Comparison of ENCODE assay signal across 2 cellular contexts in genomic region chr6:41767112-41767946, GRCh38.
A peak's percentile ranks its signal among the peaks of the same experiment; 100 is the strongest.
TF ChIP-seq lines count a peak whose summit lies in the region.

No MANE protein-coding gene starts in this region.

TF ChIP-seq in IMR-90, 13 proteins besides CTCF, POLR2A, EP300 and RAD21:
- no peak for TF ChIP-seq FOS (IDR thresholded peaks at IDR 0.05; ENCODE audit: low read depth, low read length)
- no peak for TF ChIP-seq MXI1 (IDR thresholded peaks at IDR 0.05; ENCODE audit: borderline replicate concordance, low read depth, low read length)
- TF ChIP-seq RFX5 (IDR thresholded peaks at IDR 0.05; ENCODE audit: low read depth, low read length) = no peak
- TF ChIP-seq CEBPB (IDR thresholded peaks at IDR 0.05; ENCODE audit: low read depth, low read length) = peak; percentile 83
- TF ChIP-seq NFE2L2 (IDR thresholded peaks at IDR 0.05; ENCODE audit: low read depth, low read length) = no peak
- TF ChIP-seq MAFK (IDR thresholded peaks at IDR 0.05; ENCODE audit: low read depth, low read length) = no peak
- TF ChIP-seq CHD1 (IDR thresholded peaks at IDR 0.05; ENCODE audit: low read depth, low read length) = no peak
- TF ChIP-seq MAZ (IDR thresholded peaks at IDR 0.05; ENCODE audit: borderline replicate concordance, low read depth, low read length) = no peak

TF ChIP-seq in HepG2, 621 proteins besides CTCF, POLR2A, EP300 and RAD21 (continues in another document):
- TF ChIP-seq ZNF547 (CRISPR knock-in tag; IDR thresholded peaks at IDR 0.05) (no peak), ZFP90 (CRISPR knock-in tag; IDR thresholded peaks at IDR 0.05; ENCODE audit: borderline replicate concordance) (no peak), SRSF1 (optimal IDR thresholded peaks at IDR 0.05; ENCODE audit: low read depth, low read length) (no peak), MNT (IDR thresholded peaks at IDR 0.05) (no peak), ERF (CRISPR knock-in tag; IDR thresholded peaks at IDR 0.05) (no peak), YEATS4 (CRISPR knock-in tag; IDR thresholded peaks at IDR 0.05; ENCODE audit: borderline replicate concordance) (no peak), ZBTB38 (CRISPR knock-in tag; IDR thresholded peaks at IDR 0.05) (peak; percentile 58; the same call in 1 of the 2 replicates), FOXK1 (CRISPR knock-in tag; IDR thresholded peaks at IDR 0.05; ENCODE audit: borderline replicate concordance, low read depth) (no peak), ZNF136 (CRISPR knock-in tag; IDR thresholded peaks at IDR 0.05; ENCODE audit: low read depth) (no peak), SRY (CRISPR knock-in tag; IDR thresholded peaks at IDR 0.05) (no peak), ZNF687 (CRISPR knock-in tag; IDR thresholded peaks at IDR 0.05) (peak; percentile 60), GATAD2A (CRISPR knock-in tag; IDR thresholded peaks at IDR 0.05) (peak; percentile 47), ZSCAN12 (CRISPR knock-in tag; IDR thresholded peaks at IDR 0.05) (no peak), DRAP1 (CRISPR knock-in tag; IDR thresholded peaks at IDR 0.05) (no peak), RARA (CRISPR knock-in tag; IDR thresholded peaks at IDR 0.05) (no peak), ZNF788 (CRISPR knock-in tag; IDR thresholded peaks at IDR 0.05; ENCODE audit: borderline replicate concordance) (peak; percentile 36; the same call in 1 of the 2 replicates), CEBPB (IDR thresholded peaks at IDR 0.05; ENCODE audit: borderline replicate concordance, low read depth, low read length) (peak; percentile 63; the same call in 1 of the 2 replicates), NRL (CRISPR knock-in tag; IDR thresholded peaks at IDR 0.05; ENCODE audit: borderline replicate concordance) (peak; percentile 65), HOXA3 (CRISPR knock-in tag; IDR thresholded peaks at IDR 0.05) (no peak), ZNF577 (CRISPR knock-in tag; IDR thresholded peaks at IDR 0.05; ENCODE audit: borderline replicate concordance, low read depth) (no peak), ZNF367 (CRISPR knock-in tag; IDR thresholded peaks at IDR 0.05; ENCODE audit: borderline replicate concordance) (no peak), ZMAT3 (CRISPR knock-in tag; conservative IDR thresholded peaks at IDR 0.05) (no peak), ATF7 (IDR thresholded peaks at IDR 0.05) (peak; percentile 59), ATF7 (CRISPR knock-in tag; IDR thresholded peaks at IDR 0.05) (no peak), RARG (CRISPR knock-in tag; IDR thresholded peaks at IDR 0.05; ENCODE audit: low read depth) (no peak), ZNF780A (CRISPR knock-in tag; IDR thresholded peaks at IDR 0.05) (no peak), ZNF609 (CRISPR knock-in tag; IDR thresholded peaks at IDR 0.05; ENCODE audit: borderline replicate concordance) (0 out of 2 replicates have a peak, but pooled peaks have one; percentile 9), PATZ1 (CRISPR knock-in tag; IDR thresholded peaks at IDR 0.05) (peak; percentile 71), TRAFD1 (CRISPR knock-in tag; IDR thresholded peaks at IDR 0.05; ENCODE audit: borderline replicate concordance) (no peak), TAF15 (IDR thresholded peaks at IDR 0.05; ENCODE audit: low read depth, low read length, poor library complexity, severe bottlenecking) (no peak), YY1 (IDR thresholded peaks at IDR 0.05; ENCODE audit: insufficient read depth, insufficient replicate concordance, low read depth, low read length) (no peak), ZNF296 (CRISPR knock-in tag; conservative IDR thresholded peaks at IDR 0.05) (no peak), ZNF549 (CRISPR knock-in tag; IDR thresholded peaks at IDR 0.05) (no peak), ZNF598 (CRISPR knock-in tag; IDR thresholded peaks at IDR 0.05; ENCODE audit: borderline replicate concordance) (no peak), ZNF83 (CRISPR knock-in tag; IDR thresholded peaks at IDR 0.05; ENCODE audit: borderline replicate concordance) (no peak), BCL3 (CRISPR knock-in tag; IDR thresholded peaks at IDR 0.05) (no peak), REPIN1 (CRISPR knock-in tag; IDR thresholded peaks at IDR 0.05; ENCODE audit: borderline replicate concordance, low read depth) (0 out of 2 replicates have a peak, but pooled peaks have one; percentile 30), IKZF4 (CRISPR knock-in tag; IDR thresholded peaks at IDR 0.05; ENCODE audit: borderline replicate concordance, low read depth, not compliant biosample characterization) (no peak)
